In the genomic region with DNA sequence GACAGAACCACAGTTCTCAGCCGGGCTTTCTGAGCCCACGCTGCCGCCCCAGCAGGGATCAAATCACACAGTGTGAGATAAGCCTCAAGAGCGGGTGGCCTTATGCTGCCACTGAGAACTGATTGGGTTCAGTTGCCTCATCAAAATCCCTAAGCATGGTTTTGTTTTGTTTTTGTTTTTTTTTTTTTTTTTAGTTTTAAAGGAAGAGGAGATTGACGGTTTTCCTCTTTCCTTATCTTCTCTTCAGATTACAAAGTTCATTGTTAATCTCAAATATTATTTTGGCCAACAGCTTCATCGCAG, we compare ENCODE assay signal across 8 cellular contexts. TPM values are rescaled to one million over a fixed set of nuclear protein-coding genes. Genes with fewer than 3 reads are reported as not detected.
DNase-seq lines count a peak whose midpoint lies in the region; ATAC-seq, FAIRE-seq and TF ChIP-seq lines count a peak whose summit lies in the region.

No MANE protein-coding gene starts in this region.

- peak; percentile 42 to 48 for ATAC-seq in activated T-cell treated with anti-CD3 and anti-CD28 coated beads, Interleukin-2, amount 50 U/mL, for 72 hours (replicated peaks in 1 of 2)
- peak; percentile 9 for ATAC-seq in HG03457 (IDR thresholded peaks at IDR 0.05; ENCODE audit: unreplicated experiment)

- H3K4me3 ChIP-seq in bronchial epithelial cell (ENCODE audit: low read depth, low read length) (peak overlapping the region; percentile 70), mesodermal cell (ENCODE audit: extremely low read depth, insufficient read depth, low read length, poor library complexity, severe bottlenecking) (peak overlapping the region; percentile 73)

- 0% methylated on average over 3 to 4 of the region's 6 CpGs for WGBS in mesodermal cell (ENCODE audit: insufficient coverage in 2 of 2), 2 experiments

- H3K27ac Mint-ChIP-seq in activated T-cell treated with anti-CD3 and anti-CD28 coated beads, Interleukin-2, amount 50 U/mL, for 72 hours, result peak overlapping the region; percentile 98

- H3K9me3 ChIP-seq in mesodermal cell (ENCODE audit: control insufficient read depth, low read length), result no peaks in the 10 kb centered on the region

- no peaks in the 10 kb centered on the region for H3K27me3 ChIP-seq in bronchial epithelial cell (ENCODE audit: control insufficient read depth, insufficient read depth, low read length)

- H3K27ac ChIP-seq in mesodermal cell (ENCODE audit: low read depth, low read length, severe bottlenecking), result peak overlapping the region; percentile 92

- H3K36me3 Mint-ChIP-seq in activated T-cell treated with anti-CD3 and anti-CD28 coated beads, Interleukin-2, amount 50 U/mL, for 72 hours (ENCODE audit: insufficient read depth in 2 of 2), result peaks cover 16 to 33% of the 10 kb centered on the region in 2 donors

- FAIRE-seq in bronchial epithelial cell (lab: Jason Lieb, UNC) (no peak), GM19239 (lab: Jason Lieb, UNC) (no peak)

- H3K36me3 ChIP-seq in bronchial epithelial cell (ENCODE audit: control insufficient read depth, insufficient read depth, low read length) (peaks cover 17% of the 10 kb centered on the region), mesodermal cell (ENCODE audit: control insufficient read depth, insufficient read depth, low read length) (peaks cover 36% of the 10 kb centered on the region)

- H3K27me3 Mint-ChIP-seq in activated T-cell treated with anti-CD3 and anti-CD28 coated beads, Interleukin-2, amount 50 U/mL, for 72 hours (ENCODE audit: low read depth), result no peaks in the 10 kb centered on the region

- DNase-seq in activated T-cell treated with anti-CD3 and anti-CD28 coated beads, Interleukin-2, amount 50 U/mL, for 72 hours, result no peak
- DNase-seq in activated T-cell treated with anti-CD3 and anti-CD28 coated beads for 4 hours (no peak), bronchial epithelial cell (ENCODE audit: low read depth) (no peak), GM19239 (ENCODE audit: insufficient read length, low spot score) (no peak), middle frontal gyrus (ENCODE audit: extremely low spot score, low spot score) (no peak), NOMO-1 treated with dmso at 0.1 percent for 144 hours (lab: John Stamatoyannopoulos, UW; ENCODE audit: unreplicated experiment) (no peak)

- H3K9me3 Mint-ChIP-seq in activated T-cell treated with anti-CD3 and anti-CD28 coated beads, Interleukin-2, amount 50 U/mL, for 72 hours, result no peaks in the 10 kb centered on the region

- TF ChIP-seq CTCF in bronchial epithelial cell (IDR thresholded peaks at IDR 0.05; ENCODE audit: insufficient read depth, low read length, severe bottlenecking), result no peak

- H3K4me3 Mint-ChIP-seq in activated T-cell treated with anti-CD3 and anti-CD28 coated beads, Interleukin-2, amount 50 U/mL, for 72 hours, result peak overlapping the region; percentile 97 to 98

- H3K4me1 Mint-ChIP-seq in activated T-cell treated with anti-CD3 and anti-CD28 coated beads, Interleukin-2, amount 50 U/mL, for 72 hours (ENCODE audit: low read depth), result peaks cover 60% of the 10 kb centered on the region

- H3K4me1 ChIP-seq in mesodermal cell (ENCODE audit: control insufficient read depth, insufficient read depth, low read length, poor library complexity, severe bottlenecking), result no peaks in the 10 kb centered on the region

RNA-seq across cellular contexts. Expression of gene COA6, which starts 0.6 kb away (rescaled TPM):
- 10 to 100 TPM; 55.3 to 58.2 TPM for total RNA-seq in activated T-cell treated with anti-CD3 and anti-CD28 coated beads, Interleukin-2, amount 50 U/mL, for 72 hours
- total RNA-seq in bronchial epithelial cell, result 29.7 and 48.3 TPM in 2 replicates
- 36.9 TPM for polyA plus RNA-seq in mesodermal cell (2013, experiment 1 of 2)
- polyA plus RNA-seq in mesodermal cell (2013, experiment 2 of 2), result 42.3 TPM
